23 cellular contexts compared by ENCODE assay signal in the genomic region with DNA sequence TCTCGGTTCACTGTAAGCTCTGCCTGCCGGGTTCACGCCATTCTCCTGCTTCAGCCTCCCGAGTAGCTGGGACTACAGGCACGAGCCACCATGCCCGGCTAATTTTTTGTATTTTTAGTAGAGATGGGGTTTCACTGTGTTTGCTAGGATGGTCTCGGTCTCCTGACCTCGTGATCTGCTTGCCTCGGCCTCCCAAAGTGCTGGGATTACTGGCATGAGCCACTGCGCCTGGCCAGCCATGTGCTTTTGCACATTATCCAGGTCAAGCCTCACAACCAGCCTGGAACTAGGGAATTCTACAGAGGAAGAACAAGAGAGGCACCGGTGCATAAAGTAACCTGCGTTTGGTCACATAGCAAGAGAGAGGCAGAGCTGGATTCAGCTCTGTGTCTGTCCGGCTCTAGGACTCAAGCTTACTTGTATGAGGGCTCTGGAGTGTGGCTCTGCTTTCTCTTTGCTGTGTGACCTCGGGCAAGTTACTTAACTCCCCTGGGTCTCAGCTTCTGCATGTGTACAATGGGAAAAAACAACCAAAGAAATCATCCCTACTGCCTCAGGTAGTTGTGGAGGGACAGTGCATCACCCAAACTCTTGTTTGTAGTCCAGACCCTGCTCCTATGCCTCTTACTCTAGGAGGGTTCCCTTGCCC. TPM values are rescaled to one million over a fixed set of nuclear protein-coding genes. Genes with fewer than 3 reads are reported as not detected.
DNase-seq lines count a peak whose midpoint lies in the region; ATAC-seq, FAIRE-seq and TF ChIP-seq lines count a peak whose summit lies in the region.
"Had no signal": no experiment of that assay in that cellular context is flagged by ENCODE, and none has a peak within 500 bp of the region (broad histone marks: within the 10 kb centered on the region; RNA-seq: fewer than 3 reads in every experiment).

No MANE protein-coding gene starts in this region.

- peaks cover 2% of the 10 kb centered on the region for H4K20me1 ChIP-seq in H9 (ENCODE audit: control insufficient read depth, insufficient read depth, insufficient read length)

- no peaks in the 10 kb centered on the region for H3K79me1 ChIP-seq in H9 (ENCODE audit: insufficient read depth, low read depth, low read length, poor library complexity, severe bottlenecking)

- H2AFZ ChIP-seq in H9 (ENCODE audit: low read length) = no peak overlapping the region

- no peaks in the 10 kb centered on the region for H3K79me2 ChIP-seq in H9 (ENCODE audit: insufficient read depth, low read length)

- H3K23me2 ChIP-seq in H9 (ENCODE audit: insufficient read length, low read depth, low read length, poor library complexity, severe bottlenecking) = peaks cover 2% of the 10 kb centered on the region

- no peak overlapping the region for H3K18ac ChIP-seq in H9 (ENCODE audit: insufficient read length, low read depth, low read length)

- H3K14ac ChIP-seq in H9 (ENCODE audit: insufficient read depth, low read length) = no peak overlapping the region

- H2BK5ac ChIP-seq in H9 (ENCODE audit: insufficient read length, low read length) = no peak overlapping the region

- H3K36me3 Mint-ChIP-seq in activated naive CD8-positive, alpha-beta T cell treated with anti-CD3 and anti-CD28 coated beads, Interleukin-2, amount 10 ng/mL, durations not matched to agents 7 days and 5 days = no peaks in the 10 kb centered on the region
- no peaks in the 10 kb centered on the region for H3K36me3 Mint-ChIP-seq in activated naive CD8-positive, alpha-beta T cell treated with anti-CD3 and anti-CD28 coated beads, Interleukin-2, amount 50 U/mL, for 24 hours (ENCODE audit: low read depth)
- H3K36me3 Mint-ChIP-seq in H9 (ENCODE audit: insufficient read depth in 1 of 3, low read depth in 3 of 3) (no peaks in the 10 kb centered on the region; a peak in 1 of 7 replicates), mesothelial cell of epicardium (no peaks in the 10 kb centered on the region)

- no peak overlapping the region for H3K4me3 ChIP-seq in thoracic aorta
- H3K4me3 ChIP-seq: Peyer's patch had no signal

- no peak overlapping the region for H2BK20ac ChIP-seq in H9 (ENCODE audit: low read depth, low read length, poor library complexity, severe bottlenecking)

- H3K4me2 ChIP-seq in H9 (ENCODE audit: insufficient read depth, insufficient read length, low read length) = no peak overlapping the region
- H3K4me2 ChIP-seq: KMS-11 had no signal

- DNase-seq in activated naive CD8-positive, alpha-beta T cell treated with anti-CD3 and anti-CD28 coated beads, Interleukin-2, amount 10 ng/mL, durations not matched to agents 7 days and 5 days = peak; percentile 14
- DNase-seq in activated naive CD8-positive, alpha-beta T cell treated with anti-CD3 and anti-CD28 coated beads, Interleukin-2, amount 50 U/mL, for 24 hours = no peak
- DNase-seq in H9 (peak; percentile 16), mesothelial cell of epicardium (ENCODE audit: low spot score in 2 of 2, unreplicated experiment in 2 of 2) (no peak), thoracic aorta (ENCODE audit: low spot score) (no peak), urothelium cell line (ENCODE audit: low spot score) (no peak)
- no peak for DNase-seq in activated CD4-positive, CD25-positive, alpha-beta regulatory T cell (lab: John Stamatoyannopoulos, UW)
- DNase-seq: DMS79; HFFc6; MV-4-11; NCI-H1694 treated with DMSO at 0.1 percent for 48 hours; NCI-H510A; NCI-H748 treated with DMSO at 0.1 percent for 48 hours; NK-92 treated with Interleukin-12 subunit alpha and Interleukin-12 subunit beta, amount 100 ng/mL, for 24 hours had no signal

- no peak overlapping the region for H2BK15ac ChIP-seq in H9 (ENCODE audit: low read depth, low read length)

- H3K4ac ChIP-seq in H9 (ENCODE audit: low read depth, low read length) = no peak overlapping the region

- no peak overlapping the region for H3K23ac ChIP-seq in H9 (ENCODE audit: insufficient read length, low read depth, low read length)

- peaks cover 3% of the 10 kb centered on the region for H3K4me1 Mint-ChIP-seq in activated naive CD8-positive, alpha-beta T cell treated with anti-CD3 and anti-CD28 coated beads, Interleukin-2, amount 10 ng/mL, durations not matched to agents 7 days and 5 days
- H3K4me1 Mint-ChIP-seq in activated naive CD8-positive, alpha-beta T cell treated with anti-CD3 and anti-CD28 coated beads, Interleukin-2, amount 50 U/mL, for 24 hours = peaks cover 3% of the 10 kb centered on the region
- H3K4me1 Mint-ChIP-seq in H9 = peaks cover 13 to 36% of the 10 kb centered on the region in 2 experiments
- H3K4me1 Mint-ChIP-seq in mesothelial cell of epicardium = peaks cover 45% of the 10 kb centered on the region

- WGBS in H9 (ENCODE audit: extremely low coverage, insufficient read length, low lambda C conversion rate) = no CpG with 5 or more reads among the region's 14 CpGs

- H3K27ac ChIP-seq in H9 (ENCODE audit: insufficient read length, low read depth, low read length) (no peak overlapping the region), thoracic aorta (no peak overlapping the region)
- H3K27ac ChIP-seq: KMS-11, Peyer's patch had no signal

- no peak overlapping the region for H2BK120ac ChIP-seq in H9 (ENCODE audit: low read depth, low read length, poor library complexity, severe bottlenecking)

- no peak overlapping the region for H4K5ac ChIP-seq in H9 (ENCODE audit: insufficient read length, low read depth, low read length)

- H4K91ac ChIP-seq in H9 (ENCODE audit: insufficient read length, low read depth, low read length) = no peak overlapping the region

- POLR2A ChIA-PET in activated naive CD8-positive, alpha-beta T cell treated with anti-CD3 and anti-CD28 coated beads, Interleukin-2, amount 10 ng/mL, durations not matched to agents 7 days and 5 days (lab: Charles Lee) = interaction anchor here (0.5 kb wide), 1 partner anchor 889 kb away, joined by 4 read pairs; no protein-coding TSS in a partner anchor

- H3K56ac ChIP-seq in H9 (ENCODE audit: insufficient read length, low read depth, low read length) = no peak overlapping the region

- H3K27me3 ChIP-seq in H9 (ENCODE audit: insufficient read depth, low read length) = peaks cover 8% of the 10 kb centered on the region; the same call in 1 of the 2 replicates
- no peaks in the 10 kb centered on the region for H3K27me3 ChIP-seq in thoracic aorta (replicated peaks; ENCODE audit: insufficient read depth)
- H3K27me3 ChIP-seq: Peyer's patch had no signal

- H2AK5ac ChIP-seq in H9 (ENCODE audit: insufficient read length, low read length) = no peak overlapping the region

- no peak overlapping the region for H3K27ac Mint-ChIP-seq in activated naive CD8-positive, alpha-beta T cell treated with anti-CD3 and anti-CD28 coated beads, Interleukin-2, amount 10 ng/mL, durations not matched to agents 7 days and 5 days
- no peak overlapping the region for H3K27ac Mint-ChIP-seq in activated naive CD8-positive, alpha-beta T cell treated with anti-CD3 and anti-CD28 coated beads, Interleukin-2, amount 50 U/mL, for 24 hours
- H3K27ac Mint-ChIP-seq in H9 (no peak overlapping the region; a peak in 1 of 7 replicates), mesothelial cell of epicardium (peak overlapping the region; percentile 61)
- H3K27ac Mint-ChIP-seq: CD4-positive, alpha-beta T cell; HFFc6 had no signal

- no peaks in the 10 kb centered on the region; the same call in 1 of the 2 replicates for H3K4me1 ChIP-seq in H9 (ENCODE audit: insufficient read depth, low read length)
- H3K4me1 ChIP-seq in thoracic aorta (ENCODE audit: control insufficient read depth in 1 of 2, low read depth in 2 of 2) = peaks cover under 1 to 6% of the 10 kb centered on the region in 2 donors

- H4K8ac ChIP-seq in H9 (replicated peaks; ENCODE audit: insufficient read length, low read depth, low read length) = no peak overlapping the region

- no peak for FAIRE-seq in urothelium cell line (lab: Jason Lieb, UNC)
- FAIRE-seq: A204.1, D721Med, GM12892, GM18507 had no signal

- H3K4me3 Mint-ChIP-seq in activated naive CD8-positive, alpha-beta T cell treated with anti-CD3 and anti-CD28 coated beads, Interleukin-2, amount 10 ng/mL, durations not matched to agents 7 days and 5 days = no peak overlapping the region
- no peak overlapping the region for H3K4me3 Mint-ChIP-seq in activated naive CD8-positive, alpha-beta T cell treated with anti-CD3 and anti-CD28 coated beads, Interleukin-2, amount 50 U/mL, for 24 hours
- H3K4me3 Mint-ChIP-seq in H9 = no peak overlapping the region
- H3K4me3 Mint-ChIP-seq in mesothelial cell of epicardium = no peak overlapping the region
- H3K4me3 Mint-ChIP-seq: CD4-positive, alpha-beta T cell; HFFc6 had no signal

- no peak overlapping the region for H3K9ac ChIP-seq in H9 (ENCODE audit: extremely low read depth, insufficient read length, low read length)
- H3K9ac ChIP-seq: KMS-11 had no signal

- H3K27me3 Mint-ChIP-seq in activated naive CD8-positive, alpha-beta T cell treated with anti-CD3 and anti-CD28 coated beads, Interleukin-2, amount 10 ng/mL, durations not matched to agents 7 days and 5 days = peaks cover 16% of the 10 kb centered on the region
- H3K27me3 Mint-ChIP-seq in activated naive CD8-positive, alpha-beta T cell treated with anti-CD3 and anti-CD28 coated beads, Interleukin-2, amount 50 U/mL, for 24 hours = peaks cover 17% of the 10 kb centered on the region
- peaks cover 32% of the 10 kb centered on the region for H3K27me3 Mint-ChIP-seq in H9 (ENCODE audit: low read depth)
- H3K27me3 Mint-ChIP-seq in mesothelial cell of epicardium (ENCODE audit: low read depth) = peaks cover 24% of the 10 kb centered on the region

- no peaks in the 10 kb centered on the region for H3K9me3 Mint-ChIP-seq in activated naive CD8-positive, alpha-beta T cell treated with anti-CD3 and anti-CD28 coated beads, Interleukin-2, amount 10 ng/mL, durations not matched to agents 7 days and 5 days
- no peaks in the 10 kb centered on the region for H3K9me3 Mint-ChIP-seq in activated naive CD8-positive, alpha-beta T cell treated with anti-CD3 and anti-CD28 coated beads, Interleukin-2, amount 50 U/mL, for 24 hours
- no peaks in the 10 kb centered on the region; a peak in 1 of 5 replicates for H3K9me3 Mint-ChIP-seq in H9
- no peaks in the 10 kb centered on the region for H3K9me3 Mint-ChIP-seq in mesothelial cell of epicardium
- H3K9me3 Mint-ChIP-seq: CD4-positive, alpha-beta T cell; HFFc6 had no signal

- TF ChIP-seq CTCF in H9 (conservative IDR thresholded peaks at IDR 0.05) (no peak), mesothelial cell of epicardium (IDR thresholded peaks at IDR 0.05; ENCODE audit: unreplicated experiment) (no peak), thoracic aorta (IDR thresholded peaks at IDR 0.05) (no peak)

- no peaks in the 10 kb centered on the region for H3K9me3 ChIP-seq in H9 (ENCODE audit: control insufficient read depth, low read depth, low read length)
- H3K9me3 ChIP-seq in thoracic aorta = no peaks in the 10 kb centered on the region
- H3K9me3 ChIP-seq: Peyer's patch had no signal

- no peak overlapping the region for H2BK12ac ChIP-seq in H9 (ENCODE audit: insufficient read length, low read depth, low read length)

- no peaks in the 10 kb centered on the region for H3K36me3 ChIP-seq in thoracic aorta
- H3K36me3 ChIP-seq: Peyer's patch had no signal

- H3T11ph ChIP-seq in H9 (ENCODE audit: low read length) = no peak overlapping the region

- ATAC-seq in activated naive CD8-positive, alpha-beta T cell treated with anti-CD3 and anti-CD28 coated beads, Interleukin-2, amount 10 ng/mL, durations not matched to agents 7 days and 5 days (ENCODE audit: low read depth) = no peak
- no peak for ATAC-seq in activated naive CD8-positive, alpha-beta T cell treated with anti-CD3 and anti-CD28 coated beads, Interleukin-2, amount 50 U/mL, for 24 hours
- peak; percentile 10 for ATAC-seq in thoracic aorta (ENCODE audit: insufficient number of reproducible peaks, low FRiP score, low read depth)
- ATAC-seq: Right ventricle myocardium inferior had no signal

RNA-seq across cellular contexts. Expression of gene FGF18, which starts 6.3 kb away (rescaled TPM):
- total RNA-seq in activated naive CD8-positive, alpha-beta T cell treated with anti-CD3 and anti-CD28 coated beads, Interleukin-2, amount 10 ng/mL, durations not matched to agents 7 days and 5 days = under 1 TPM in 1 of 2 experiments, not detected in 1; 0.25 TPM
- total RNA-seq in H9 (2021) (0.94 and 1.3 TPM in 2 replicates), mesothelial cell of epicardium (10.2 to 11.7 TPM (median 11.3 TPM) in 3 replicates), thoracic aorta (1 to 10 TPM in 1 of 2 donors, under 1 TPM in 1; 0.81 to 1.6 TPM)
- total RNA-seq: H4 had no signal

RNA-seq across cellular contexts. Expression of gene NPM1, which starts 38.1 kb away (rescaled TPM):
- 1,000 to 10,000 TPM in 1 of 2 experiments, 100 to 1,000 TPM in 1; 993 to 1,002 TPM for total RNA-seq in activated naive CD8-positive, alpha-beta T cell treated with anti-CD3 and anti-CD28 coated beads, Interleukin-2, amount 10 ng/mL, durations not matched to agents 7 days and 5 days
- 3,020 and 3,122 TPM in 2 replicates for total RNA-seq in H9 (2021)
- 1,674 to 1,837 TPM (median 1,792 TPM) in 3 replicates for total RNA-seq in mesothelial cell of epicardium
- total RNA-seq in thoracic aorta = 1,000 to 10,000 TPM in 1 of 2 donors, 100 to 1,000 TPM in 1; 453 to 1,895 TPM

Comparison
In these comparisons a context has a peak if more than half of its experiments do, and no peak if none do; other contexts are left out.
1. DNase-seq: peak in activated naive CD8-positive, alpha-beta T cell treated with anti-CD3 and anti-CD28 coated beads, Interleukin-2, amount 10 ng/mL, durations not matched to agents 7 days and 5 days (single experiment) and H9 (single experiment); none in activated naive CD8-positive, alpha-beta T cell treated with anti-CD3 and anti-CD28 coated beads, Interleukin-2, amount 50 U/mL, for 24 hours (single experiment), mesothelial cell of epicardium (0 of 2), thoracic aorta (single experiment), urothelium cell line (single experiment) and activated CD4-positive, CD25-positive, alpha-beta regulatory T cell (0 of 4).